In the genomic region with DNA sequence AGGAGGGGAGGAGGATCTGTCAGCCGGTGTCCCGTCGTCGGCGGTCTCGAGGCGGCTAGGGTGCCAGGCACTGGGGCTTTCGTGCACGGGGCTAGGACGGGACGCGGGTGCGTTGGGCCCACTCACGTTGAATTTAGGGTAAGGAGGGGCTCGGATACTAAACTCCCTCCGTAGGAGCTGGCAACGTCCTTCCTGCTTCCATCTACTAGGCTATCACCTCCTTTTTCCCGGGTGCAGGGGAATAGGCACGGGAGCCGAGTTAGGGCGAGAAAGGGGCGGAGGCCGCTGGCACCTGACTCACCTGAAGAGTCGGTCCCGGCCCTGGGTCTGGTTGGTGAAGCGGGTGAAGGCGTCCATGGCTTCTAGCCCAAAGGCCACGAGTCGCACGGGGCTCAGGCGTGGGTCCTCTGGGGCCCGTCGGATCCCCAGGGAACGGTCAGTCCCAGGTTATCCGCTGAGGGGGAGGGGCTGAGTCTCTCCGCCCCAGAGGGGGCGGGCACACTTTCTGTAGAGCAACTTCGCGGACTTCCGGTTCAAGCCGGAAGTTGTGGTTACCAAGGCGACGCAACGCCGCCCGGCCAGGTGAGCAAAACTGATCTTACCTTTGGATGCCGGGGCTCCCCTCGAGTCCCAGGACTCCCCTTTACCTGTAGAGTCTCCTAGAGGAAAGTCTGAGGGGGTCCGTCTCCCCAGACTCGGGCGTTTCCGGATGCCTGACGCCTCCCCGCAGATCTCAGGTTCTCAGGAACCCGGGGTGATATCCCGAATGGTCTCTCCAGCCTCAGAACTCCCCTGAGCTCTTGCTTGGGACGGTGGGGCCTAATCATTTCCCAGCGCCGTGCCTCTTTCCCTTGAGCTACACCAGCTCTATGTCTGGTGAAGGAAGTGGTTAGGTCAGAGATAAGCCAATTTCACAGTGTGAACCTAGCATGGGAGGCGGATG, we compare ENCODE assay signal across 8 cellular contexts. TPM values are rescaled to one million over a fixed set of nuclear protein-coding genes. Genes with fewer than 3 reads are reported as not detected.
A peak's percentile ranks its signal among the peaks of the same experiment; 100 is the strongest.
DNase-seq lines count a peak whose midpoint lies in the region; ATAC-seq and TF ChIP-seq lines count a peak whose summit lies in the region.

A gene with protein sequence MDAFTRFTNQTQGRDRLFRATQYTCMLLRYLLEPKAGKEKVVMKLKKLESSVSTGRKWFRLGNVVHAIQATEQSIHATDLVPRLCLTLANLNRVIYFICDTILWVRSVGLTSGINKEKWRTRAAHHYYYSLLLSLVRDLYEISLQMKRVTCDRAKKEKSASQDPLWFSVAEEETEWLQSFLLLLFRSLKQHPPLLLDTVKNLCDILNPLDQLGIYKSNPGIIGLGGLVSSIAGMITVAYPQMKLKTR (minus strand): TSS at position 479 of the 943 bp plus-strand sequence. CDS start 122 bp downstream, at position 357.
A gene (plus strand): TSS at position 536 of the 943 bp plus-strand sequence. CDS start 10,936 bp downstream, outside the sequence.

- H3K9ac ChIP-seq in mesendoderm (ENCODE audit: low read length) = peak within 1 kb of the TSS; percentile 66

- peak within 1 kb of the TSS; percentile 73 for H3K56ac ChIP-seq in mesendoderm (ENCODE audit: low read length)

- H3K27ac ChIP-seq in mesendoderm (ENCODE audit: low read depth, low read length) = no peak within 1 kb of the TSS

- peak within 1 kb of the TSS; percentile 86 to 94 for H3K4me3 Mint-ChIP-seq in effector memory CD8-positive, alpha-beta T cell

- H3K79me1 ChIP-seq in mesendoderm (ENCODE audit: low read length) = no peaks in the 10 kb centered on the region

- H2BK15ac ChIP-seq in mesendoderm (replicated peaks; ENCODE audit: low read depth) = no peak within 1 kb of the TSS

- peaks cover 11 to 19% of the 10 kb centered on the region in 2 donors for H3K4me1 Mint-ChIP-seq in effector memory CD8-positive, alpha-beta T cell (ENCODE audit: low read depth in 2 of 2)

- CTCF ChIA-PET in BJ (lab: Yijun Ruan, JAX) = interaction anchor here (0.5 kb wide), 1 partner anchor 227 kb away, joined by 3 read pairs; no protein-coding TSS in a partner anchor

- H3K36me3 Mint-ChIP-seq in effector memory CD8-positive, alpha-beta T cell (ENCODE audit: insufficient read depth) = peaks cover 9% of the 10 kb centered on the region

- H3K4me1 ChIP-seq in mesendoderm (ENCODE audit: control insufficient read depth, low read depth, low read length) = peaks cover 2% of the 10 kb centered on the region

- WGBS in mesendoderm (ENCODE audit: extremely low coverage, insufficient coverage, low lambda C conversion rate) = no CpG with 5 or more reads among the region's 60 CpGs

- H3K4me2 ChIP-seq in mesendoderm (ENCODE audit: low read length) = peak within 1 kb of the TSS; percentile 86

- peak within 1 kb of the TSS; percentile 96 for H4K8ac ChIP-seq in mesendoderm (ENCODE audit: low read depth, low read length)

- peak within 1 kb of the TSS; percentile 89 to 92 for H3K27ac Mint-ChIP-seq in effector memory CD8-positive, alpha-beta T cell

- H3K27me3 ChIP-seq in BJ (ENCODE audit: control insufficient read depth, insufficient read depth, low read length) (no peaks in the 10 kb centered on the region; the same call in 1 of the 2 replicates), mesendoderm (ENCODE audit: insufficient read depth, low read length, poor library complexity) (no peaks in the 10 kb centered on the region)

- no peak for TF ChIP-seq CTCF in BJ (IDR thresholded peaks at IDR 0.05; ENCODE audit: insufficient read depth, low read depth, low read length)

- H3K18ac ChIP-seq in mesendoderm (ENCODE audit: low read length) = no peak within 1 kb of the TSS

- ATAC-seq in GM19324 (IDR thresholded peaks at IDR 0.05; ENCODE audit: low FRiP score, unreplicated experiment) (peak; percentile 93), HG03442 (IDR thresholded peaks at IDR 0.05; ENCODE audit: unreplicated experiment) (peak; percentile 85)
- peak; percentile 83 for ATAC-seq in effector memory CD8-positive, alpha-beta T cell (replicated peaks)

- POLR2A ChIA-PET in BJ (lab: Charles Lee) = no interaction called here

- DNase-seq in BJ (ENCODE audit: low read depth) (no peak), NCI-H774 (lab: John Stamatoyannopoulos, UW) (peak; percentile 82), mesendoderm (peak; percentile 86)
- DNase-seq in activated CD8-positive, alpha-beta memory T cell treated with anti-CD3 and anti-CD28 coated beads for 24 hours = peak; percentile 92
- DNase-seq in effector memory CD8-positive, alpha-beta T cell = peak; percentile 57 to 66 (median 63)
- peak; percentile 61 for DNase-seq in stimulated activated CD8-positive, alpha-beta memory T cell treated with anti-CD3 and anti-CD28 coated beads, Interleukin-12 subunit alpha, Interleukin-12 subunit beta, amount 100 ng/mL, for 1 hour (ENCODE audit: low read depth)

- no peak within 1 kb of the TSS for H2AK5ac ChIP-seq in mesendoderm (ENCODE audit: low read length)

- no peaks in the 10 kb centered on the region for H3K36me3 ChIP-seq in BJ (ENCODE audit: control insufficient read depth, insufficient read depth, low read length)
- no peaks in the 10 kb centered on the region for H3K36me3 ChIP-seq in mesendoderm (ENCODE audit: control insufficient read depth, insufficient read depth, low read length)

- no peak within 1 kb of the TSS for H3K4ac ChIP-seq in mesendoderm (ENCODE audit: low read depth, low read length)

- no peaks in the 10 kb centered on the region for H3K27me3 Mint-ChIP-seq in effector memory CD8-positive, alpha-beta T cell

- peak within 1 kb of the TSS; percentile 92 for H3K4me3 ChIP-seq in BJ (ENCODE audit: low read depth, low read length)
- peak within 1 kb of the TSS; percentile 72 for H3K4me3 ChIP-seq in mesendoderm (ENCODE audit: low read length)

- H2BK120ac ChIP-seq in mesendoderm (ENCODE audit: low read depth, low read length) = no peak within 1 kb of the TSS

- no peaks in the 10 kb centered on the region for H3K9me3 Mint-ChIP-seq in effector memory CD8-positive, alpha-beta T cell

- no peaks in the 10 kb centered on the region for H3K79me2 ChIP-seq in mesendoderm (ENCODE audit: control insufficient read depth, insufficient read depth, low read length)

- H3K23ac ChIP-seq in mesendoderm (ENCODE audit: low read length) = no peak within 1 kb of the TSS

- no peak within 1 kb of the TSS for H2BK5ac ChIP-seq in mesendoderm (ENCODE audit: low read length)

- H4K5ac ChIP-seq in mesendoderm (ENCODE audit: low read length) = no peak within 1 kb of the TSS

RNA-seq across cellular contexts. Expression of the first gene that starts in this region (rescaled TPM):
- 8.5 and 8.9 TPM in 2 replicates for polyA plus RNA-seq in BJ (2011; rRNA removed)
- 3.7 and 5.1 TPM in 2 replicates for polyA minus RNA-seq in BJ (2011; rRNA and poly(A)+ RNA removed)
- polyA plus RNA-seq in mesendoderm (2013, experiment 1 of 2) = 0.72 TPM
- 0.90 TPM for polyA plus RNA-seq in mesendoderm (2013, experiment 2 of 2)

RNA-seq across cellular contexts. Expression of the second gene that starts in this region (rescaled TPM):
- polyA plus RNA-seq in BJ (2011; rRNA removed) = 0.15 and 0.17 TPM in 2 replicates
- not detected in 2 replicates for polyA minus RNA-seq in BJ (2011; rRNA and poly(A)+ RNA removed)
- polyA plus RNA-seq in mesendoderm (2013, experiment 1 of 2) = 0.03 TPM
- polyA plus RNA-seq in mesendoderm (2013, experiment 2 of 2) = not detected
